Comparison of ENCODE assay signal across 8 cellular contexts in the genomic region with DNA sequence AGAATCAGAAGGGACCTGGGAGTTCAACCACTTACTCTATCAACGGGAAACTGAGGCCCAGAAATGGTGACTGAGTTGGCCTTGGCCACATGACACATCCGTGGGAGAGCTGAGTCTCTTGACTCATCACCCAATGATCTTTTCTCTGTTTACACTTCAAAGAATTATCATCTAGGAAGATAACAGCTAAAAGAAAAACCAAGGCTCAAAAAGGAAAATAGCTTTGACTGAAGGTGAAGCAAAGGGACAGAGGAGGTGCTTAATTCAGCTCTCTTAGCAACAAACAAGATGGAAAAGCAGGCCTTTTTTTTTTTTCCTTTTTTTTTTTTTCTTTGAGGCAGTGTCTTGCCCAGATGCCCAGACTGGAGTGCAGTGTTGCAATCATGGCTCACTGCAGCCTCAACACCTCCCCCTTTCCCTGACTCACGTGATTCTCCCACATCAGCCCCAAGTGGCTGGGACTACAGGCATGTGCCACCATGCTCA. TPM values are rescaled to one million over a fixed set of nuclear protein-coding genes. Genes with fewer than 3 reads are reported as not detected.
DNase-seq lines count a peak whose midpoint lies in the region; ATAC-seq lines count a peak whose summit lies in the region.

No MANE protein-coding gene starts in this region.

- peak overlapping the region; percentile 35 for H3K27ac Mint-ChIP-seq in activated CD4-positive, alpha-beta T cell treated with anti-CD3 and anti-CD28 coated beads, Interleukin-2, amount 10 ng/mL, durations not matched to agents 24 days and 14 days
- H3K27ac Mint-ChIP-seq in activated T-helper 17 cell treated with anti-CD3 and anti-CD28 coated beads, Interleukin-2, amount 50 U/mL, for 72 hours = peak overlapping the region; percentile 75

- H3K27me3 Mint-ChIP-seq in activated CD4-positive, alpha-beta T cell treated with anti-CD3 and anti-CD28 coated beads, Interleukin-2, amount 10 ng/mL, durations not matched to agents 24 days and 14 days = no peaks in the 10 kb centered on the region
- H3K27me3 Mint-ChIP-seq in activated T-helper 17 cell treated with anti-CD3 and anti-CD28 coated beads, Interleukin-2, amount 50 U/mL, for 72 hours = no peaks in the 10 kb centered on the region

- no peak for DNase-seq in activated CD4-positive, alpha-beta T cell treated with anti-CD3 and anti-CD28 coated beads, Interleukin-2, amount 10 ng/mL, durations not matched to agents 24 days and 14 days
- no peak for DNase-seq in activated CD4-positive, alpha-beta T cell treated with anti-CD3 and anti-CD28 coated beads, Interleukin-2, amount 50 U/mL, for 4 hours
- DNase-seq in left cardiac atrium = peak; percentile 37
- peak; percentile 53 for DNase-seq in stromal cell of bone marrow (ENCODE audit: low read depth)
- no peak for DNase-seq in NK-92 treated with Interleukin-12 subunit alpha and Interleukin-12 subunit beta, amount 100 ng/mL, for 24 hours (lab: John Stamatoyannopoulos, UW)

- intact Hi-C loops in activated CD4-positive, alpha-beta T cell treated with anti-CD3 and anti-CD28 coated beads, Interleukin-2, amount 10 ng/mL, durations not matched to agents 24 days and 14 days (cut with micrococcal nuclease) = no loop called here
- intact Hi-C loops in left cardiac atrium (cut with DNase I) = loop anchor here in 1 of 2 donors (10.0 kb wide), 1 partner anchor 138 kb away; the partner anchor contains the start of gene MRTFB

- peaks cover 13% of the 10 kb centered on the region for H3K4me1 Mint-ChIP-seq in activated CD4-positive, alpha-beta T cell treated with anti-CD3 and anti-CD28 coated beads, Interleukin-2, amount 10 ng/mL, durations not matched to agents 24 days and 14 days
- peaks cover 8% of the 10 kb centered on the region for H3K4me1 Mint-ChIP-seq in activated T-helper 17 cell treated with anti-CD3 and anti-CD28 coated beads, Interleukin-2, amount 50 U/mL, for 72 hours

- ATAC-seq in activated T-helper 17 cell treated with anti-CD3 and anti-CD28 coated beads, Interleukin-2, amount 50 U/mL, for 72 hours (replicated peaks) = peak; percentile 72
- ATAC-seq in left cardiac atrium = peak; percentile 80
- ATAC-seq in HG03457 (IDR thresholded peaks at IDR 0.05; ENCODE audit: unreplicated experiment) = no peak
- ATAC-seq in GM18907 (IDR thresholded peaks at IDR 0.05; ENCODE audit: unreplicated experiment) = no peak

- peaks cover 40% of the 10 kb centered on the region for H3K36me3 Mint-ChIP-seq in activated CD4-positive, alpha-beta T cell treated with anti-CD3 and anti-CD28 coated beads, Interleukin-2, amount 10 ng/mL, durations not matched to agents 24 days and 14 days (ENCODE audit: low read depth)
- peaks cover 68% of the 10 kb centered on the region for H3K36me3 Mint-ChIP-seq in activated T-helper 17 cell treated with anti-CD3 and anti-CD28 coated beads, Interleukin-2, amount 50 U/mL, for 72 hours (ENCODE audit: low read depth)

- no peaks in the 10 kb centered on the region for H3K9me3 Mint-ChIP-seq in activated CD4-positive, alpha-beta T cell treated with anti-CD3 and anti-CD28 coated beads, Interleukin-2, amount 10 ng/mL, durations not matched to agents 24 days and 14 days
- H3K9me3 Mint-ChIP-seq in activated T-helper 17 cell treated with anti-CD3 and anti-CD28 coated beads, Interleukin-2, amount 50 U/mL, for 72 hours = no peaks in the 10 kb centered on the region

- H3K4me3 Mint-ChIP-seq in activated CD4-positive, alpha-beta T cell treated with anti-CD3 and anti-CD28 coated beads, Interleukin-2, amount 10 ng/mL, durations not matched to agents 24 days and 14 days = no peak overlapping the region
- H3K4me3 Mint-ChIP-seq in activated T-helper 17 cell treated with anti-CD3 and anti-CD28 coated beads, Interleukin-2, amount 50 U/mL, for 72 hours = peak overlapping the region; percentile 52

RNA-seq across cellular contexts. Expression of gene ERCC4, which starts 16.7 kb away (rescaled TPM):
- total RNA-seq in activated CD4-positive, alpha-beta T cell treated with anti-CD3 and anti-CD28 coated beads, Interleukin-2, amount 10 ng/mL, durations not matched to agents 24 days and 14 days = 14.5 and 18.4 TPM in 2 replicates
- 10 to 100 TPM in 1 of 2 donors, 1 to 10 TPM in 1; 6.1 to 11.2 TPM for total RNA-seq in activated T-helper 17 cell treated with anti-CD3 and anti-CD28 coated beads, Interleukin-2, amount 50 U/mL, for 72 hours
- 10 to 100 TPM in 1 of 2 donors, 1 to 10 TPM in 1; 6.8 to 10.1 TPM for total RNA-seq in left cardiac atrium

Comparison
In these comparisons a context has a peak if more than half of its experiments do, and no peak if none do; other contexts are left out.
1. DNase-seq: peak in left cardiac atrium (single experiment) and stromal cell of bone marrow (single experiment); none in activated CD4-positive, alpha-beta T cell treated with anti-CD3 and anti-CD28 coated beads, Interleukin-2, amount 10 ng/mL, durations not matched to agents 24 days and 14 days (single experiment), activated CD4-positive, alpha-beta T cell treated with anti-CD3 and anti-CD28 coated beads, Interleukin-2, amount 50 U/mL, for 4 hours (0 of 2) and NK-92 treated with Interleukin-12 subunit alpha and Interleukin-12 subunit beta, amount 100 ng/mL, for 24 hours (single experiment).
2. ATAC-seq: peak in activated T-helper 17 cell treated with anti-CD3 and anti-CD28 coated beads, Interleukin-2, amount 50 U/mL, for 72 hours (single experiment) and left cardiac atrium (2 of 2); none in HG03457 (single experiment) and GM18907 (single experiment).